8 cellular contexts compared by ENCODE assay signal in the genomic region with DNA sequence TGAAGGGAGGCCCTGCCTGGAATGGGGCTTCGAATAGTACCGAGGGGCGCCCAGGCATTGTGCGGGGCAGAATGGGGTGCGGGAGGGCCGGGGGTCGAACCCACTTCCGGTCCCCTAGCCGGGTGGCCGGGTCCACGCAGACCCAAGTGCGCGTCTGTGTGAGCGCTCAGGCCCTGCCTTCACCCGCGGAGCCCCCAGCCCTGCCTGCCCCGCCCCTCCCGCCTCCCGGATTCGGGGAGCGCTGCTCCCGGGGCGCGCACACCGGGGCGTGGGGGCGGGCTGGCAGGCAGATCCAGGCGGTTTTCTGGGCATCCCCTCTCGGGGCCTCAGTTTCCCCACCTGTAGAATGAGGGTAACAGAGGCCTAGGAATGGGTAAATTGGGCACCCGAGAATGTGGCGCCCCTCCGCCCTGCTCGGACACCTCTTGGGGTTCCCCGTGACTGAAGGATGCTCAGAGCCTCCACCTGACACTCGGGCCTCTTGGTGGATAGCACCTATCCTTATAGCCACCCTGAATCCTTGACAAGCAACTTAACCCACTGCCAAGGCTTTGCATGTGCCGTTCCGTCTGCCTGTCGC. TPM values are rescaled to one million over a fixed set of nuclear protein-coding genes. Genes with fewer than 3 reads are reported as not detected.
DNase-seq lines count a peak whose midpoint lies in the region; ATAC-seq and TF ChIP-seq lines count a peak whose summit lies in the region.

No MANE protein-coding gene starts in this region.

- no peaks in the 10 kb centered on the region for H3K9me3 Mint-ChIP-seq in T-helper 1 cell treated with Interleukin-12 subunit alpha and Interleukin-12 subunit beta and Interleukin-4 antibody, amounts not matched to agents 30 μg/mL and 1 μg/mL, for 36 hours
- H3K9me3 Mint-ChIP-seq in endothelial cell (ENCODE audit: unreplicated experiment), result no peaks in the 10 kb centered on the region

- H3K79me2 ChIP-seq in osteoblast (ENCODE audit: insufficient read depth, low read length), result peaks cover 32% of the 10 kb centered on the region

- no peaks in the 10 kb centered on the region for H3K27me3 Mint-ChIP-seq in T-helper 1 cell treated with Interleukin-12 subunit alpha and Interleukin-12 subunit beta and Interleukin-4 antibody, amounts not matched to agents 30 μg/mL and 1 μg/mL, for 36 hours (ENCODE audit: low read depth)
- H3K27me3 Mint-ChIP-seq in endothelial cell (ENCODE audit: unreplicated experiment), result peaks cover 15% of the 10 kb centered on the region

- DNase-seq in NCI-H2227 (lab: John Stamatoyannopoulos, UW; ENCODE audit: unreplicated experiment), result peak; percentile 42
- DNase-seq in NCI-H2227 treated with DMSO at 0.1 percent for 48 hours (lab: John Stamatoyannopoulos, UW), result no peak
- DNase-seq in endothelial cell (ENCODE audit: low spot score), result no peak
- peak; percentile 91 for DNase-seq in osteoblast (ENCODE audit: insufficient read length, low spot score, missing footprints)
- no peak for DNase-seq in NCI-H1694 treated with DMSO at 0.1 percent for 48 hours (lab: John Stamatoyannopoulos, UW)

- peak overlapping the region; percentile 91 for H3K4me3 ChIP-seq in osteoblast (ENCODE audit: insufficient read depth, low read length)

- peak overlapping the region; percentile 82 for H3K4me3 Mint-ChIP-seq in T-helper 1 cell treated with Interleukin-12 subunit alpha and Interleukin-12 subunit beta and Interleukin-4 antibody, amounts not matched to agents 30 μg/mL and 1 μg/mL, for 36 hours
- peak overlapping the region; percentile 96 for H3K4me3 Mint-ChIP-seq in endothelial cell (ENCODE audit: unreplicated experiment)

- H3K9me3 ChIP-seq in osteoblast (ENCODE audit: low read depth, low read length), result no peaks in the 10 kb centered on the region

- H3K27ac ChIP-seq in osteoblast (ENCODE audit: low read depth, low read length), result peak overlapping the region; percentile 65

- peaks cover 20% of the 10 kb centered on the region for H3K4me1 Mint-ChIP-seq in T-helper 1 cell treated with Interleukin-12 subunit alpha and Interleukin-12 subunit beta and Interleukin-4 antibody, amounts not matched to agents 30 μg/mL and 1 μg/mL, for 36 hours (ENCODE audit: low read depth)
- H3K4me1 Mint-ChIP-seq in endothelial cell (ENCODE audit: unreplicated experiment), result peaks cover 11% of the 10 kb centered on the region

- peak overlapping the region; percentile 79 for H3K4me2 ChIP-seq in osteoblast (ENCODE audit: insufficient read depth, low read length)

- H3K4me1 ChIP-seq in osteoblast (ENCODE audit: insufficient read depth, low read length), result peaks cover 24% of the 10 kb centered on the region

- TF ChIP-seq CTCF in endothelial cell (IDR thresholded peaks at IDR 0.05; ENCODE audit: unreplicated experiment), result no peak
- TF ChIP-seq CTCF in osteoblast (IDR thresholded peaks at IDR 0.05; ENCODE audit: extremely low read depth, low read depth, low read length), result no peak

- H2AFZ ChIP-seq in osteoblast (ENCODE audit: low read length), result peak overlapping the region; percentile 80

- peaks cover 7% of the 10 kb centered on the region for H3K36me3 Mint-ChIP-seq in T-helper 1 cell treated with Interleukin-12 subunit alpha and Interleukin-12 subunit beta and Interleukin-4 antibody, amounts not matched to agents 30 μg/mL and 1 μg/mL, for 36 hours (ENCODE audit: low read depth)
- H3K36me3 Mint-ChIP-seq in endothelial cell (ENCODE audit: low read depth, unreplicated experiment), result peaks cover 5% of the 10 kb centered on the region

- H4K20me1 ChIP-seq in osteoblast (ENCODE audit: insufficient read depth, low read length), result peaks cover 18% of the 10 kb centered on the region

- no peak for ATAC-seq in GM18858 (IDR thresholded peaks at IDR 0.05; ENCODE audit: unreplicated experiment)
- ATAC-seq in HG03469 (IDR thresholded peaks at IDR 0.05; ENCODE audit: unreplicated experiment), result no peak

- H3K27me3 ChIP-seq in osteoblast (ENCODE audit: insufficient read depth, low read length), result no peaks in the 10 kb centered on the region

- peaks cover 11% of the 10 kb centered on the region for H3K36me3 ChIP-seq in osteoblast (ENCODE audit: insufficient read depth, low read length)

- H3K27ac Mint-ChIP-seq in T-helper 1 cell treated with Interleukin-12 subunit alpha and Interleukin-12 subunit beta and Interleukin-4 antibody, amounts not matched to agents 30 μg/mL and 1 μg/mL, for 36 hours, result peak overlapping the region; percentile 66
- peak overlapping the region; percentile 91 for H3K27ac Mint-ChIP-seq in endothelial cell (ENCODE audit: unreplicated experiment)

RNA-seq across cellular contexts. Expression of gene PIK3R2, which starts 0.7 kb away (rescaled TPM):
- total RNA-seq in endothelial cell (ENCODE audit: unreplicated experiment), result 28.0 TPM
- total RNA-seq in osteoblast, result 25.7 and 28.0 TPM in 2 replicates

RNA-seq across cellular contexts. Expression of gene IFI30, which starts 20.0 kb away (rescaled TPM):
- total RNA-seq in endothelial cell (ENCODE audit: unreplicated experiment) (not detected), osteoblast (110 and 126 TPM in 2 replicates)

RNA-seq across cellular contexts. Expression of gene MPV17L2, which starts 39.4 kb away (rescaled TPM):
- total RNA-seq in endothelial cell (ENCODE audit: unreplicated experiment) (17.7 TPM), osteoblast (8.3 and 9.4 TPM in 2 replicates)

RNA-seq across cellular contexts. Expression of gene RAB3A, which starts 50.2 kb away (rescaled TPM):
- 3.1 TPM for total RNA-seq in endothelial cell (ENCODE audit: unreplicated experiment)
- total RNA-seq in osteoblast, result 0.72 and 1.8 TPM in 2 replicates

RNA-seq across cellular contexts. Expression of gene MAST3, which starts 56.1 kb away (rescaled TPM):
- total RNA-seq in endothelial cell (ENCODE audit: unreplicated experiment), result 3.9 TPM
- 5.4 and 5.6 TPM in 2 replicates for total RNA-seq in osteoblast

Comparison
In these comparisons a context has a peak if more than half of its experiments do, and no peak if none do; other contexts are left out.
1. DNase-seq: peak in NCI-H2227 (single experiment) and osteoblast (single experiment); none in NCI-H2227 treated with DMSO at 0.1 percent for 48 hours (single experiment), endothelial cell (single experiment) and NCI-H1694 treated with DMSO at 0.1 percent for 48 hours (single experiment).
2. RNA of gene IFI30, which starts 20.0 kb away (total RNA-seq): 110 to 126 TPM in osteoblast; not detected in endothelial cell (single experiment); every median in the first group is over 100 times any median in the second.